Comparison of ENCODE assay signal across 19 cellular contexts in genomic region chr9:124780757-124781151, GRCh38. TPM values are rescaled to one million over a fixed set of nuclear protein-coding genes. Genes with fewer than 3 reads are reported as not detected.
A peak's percentile ranks its signal among the peaks of the same experiment; 100 is the strongest.
DNase-seq lines count a peak whose midpoint lies in the region; ATAC-seq, FAIRE-seq and TF ChIP-seq lines count a peak whose summit lies in the region.
"Had no signal": no experiment of that assay in that cellular context is flagged by ENCODE, and none has a peak within 500 bp of the region (broad histone marks: within the 10 kb centered on the region; RNA-seq: fewer than 3 reads in every experiment).

No MANE protein-coding gene starts in this region.

- H2BK120ac ChIP-seq in mesendoderm (ENCODE audit: low read depth, low read length): no peak overlapping the region

- no peak overlapping the region for H4K5ac ChIP-seq in mesendoderm (ENCODE audit: low read length)

- H3K4ac ChIP-seq in mesendoderm (ENCODE audit: low read depth, low read length): no peak overlapping the region

- peak overlapping the region; percentile 2 for H3K56ac ChIP-seq in mesendoderm (ENCODE audit: low read length)

- peak; percentile 5 for DNase-seq in GM20000 (ENCODE audit: low spot score)
- DNase-seq in WERI-Rb-1: peak; percentile 3
- no peak for DNase-seq in mesendoderm
- DNase-seq in stomach: peak; percentile 2
- no peak for DNase-seq in coronary artery (ENCODE audit: low spot score)
- no peak for DNase-seq in urothelium cell line (ENCODE audit: low spot score)
- no peak for DNase-seq in posterior cingulate gyrus
- DNase-seq: activated B cell treated with CpG ODN at 0.5 μM for 24 hours; activated naive CD8-positive, alpha-beta T cell treated with anti-CD3 and anti-CD28 coated beads, Interleukin-2, amount 10 ng/mL, durations not matched to agents 7 days and 5 days; DMS79; GOT3; immature natural killer cell; NCI-H187 treated with DMSO at 0.1 percent for 48 hours; NCI-H226; occipital lobe; PC-9 had no signal

- H3K36me3 ChIP-seq in WERI-Rb-1 (no peaks in the 10 kb centered on the region; the same call in none of the 2 replicates), mesendoderm (ENCODE audit: control insufficient read depth, insufficient read depth, low read length) (no peaks in the 10 kb centered on the region), stomach (no peaks in the 10 kb centered on the region)

- no peaks in the 10 kb centered on the region for H3K79me1 ChIP-seq in mesendoderm (ENCODE audit: low read length)

- no peaks in the 10 kb centered on the region for H3K79me2 ChIP-seq in mesendoderm (ENCODE audit: control insufficient read depth, insufficient read depth, low read length)

- H3K4me3 ChIP-seq in WERI-Rb-1 (ENCODE audit: low read depth, low read length): no peak overlapping the region
- no peak overlapping the region for H3K4me3 ChIP-seq in mesendoderm (ENCODE audit: low read length)
- H3K4me3 ChIP-seq in stomach: no peak overlapping the region
- no peak overlapping the region for H3K4me3 ChIP-seq in coronary artery
- H3K4me3 ChIP-seq: PC-9 had no signal

- intact Hi-C loops in stomach (cut with DNase I; ENCODE audit: low total_unique reads) (no loop called here), posterior cingulate gyrus (cut with DNase I) (no loop called here)

- no peak overlapping the region for H3K4me2 ChIP-seq in mesendoderm (ENCODE audit: low read length)
- H3K4me2 ChIP-seq: PC-9 had no signal

- H3K27ac ChIP-seq in WERI-Rb-1: no peak overlapping the region
- H3K27ac ChIP-seq in mesendoderm (ENCODE audit: low read depth, low read length): no peak overlapping the region
- H3K27ac ChIP-seq in stomach: peak overlapping the region in 2 of 5 donors; percentile 74 to 82
- H3K27ac ChIP-seq in coronary artery: peak overlapping the region in 1 of 2 donors; percentile 85
- H3K27ac ChIP-seq: PC-9 had no signal

- no peak overlapping the region for H3K18ac ChIP-seq in mesendoderm (ENCODE audit: low read length)

- H3K9me3 ChIP-seq in WERI-Rb-1 (ENCODE audit: severe bottlenecking) (no peaks in the 10 kb centered on the region), stomach (no peaks in the 10 kb centered on the region)

- no CpG with 5 or more reads among the region's 4 CpGs for WGBS in mesendoderm (ENCODE audit: extremely low coverage, insufficient coverage, low lambda C conversion rate)
- WGBS in stomach, 5 donors: 91 to 97% (median 95%) methylated on average over 4 of the region's 4 CpGs

- H2BK5ac ChIP-seq in mesendoderm (ENCODE audit: low read length): no peak overlapping the region

- H3K4me1 ChIP-seq in mesendoderm (ENCODE audit: control insufficient read depth, low read depth, low read length) (peaks cover 3% of the 10 kb centered on the region), stomach (peaks cover 14 to 57% (median 34%) of the 10 kb centered on the region in 4 donors)

- no peak for ATAC-seq in HG03039 (IDR thresholded peaks at IDR 0.05; ENCODE audit: unreplicated experiment)

- FAIRE-seq in urothelium cell line (lab: Jason Lieb, UNC): no peak
- FAIRE-seq: colon, GM12891 had no signal

- H4K8ac ChIP-seq in mesendoderm (ENCODE audit: low read depth, low read length): no peak overlapping the region

- H3K27me3 ChIP-seq in WERI-Rb-1 (ENCODE audit: insufficient read depth, low read depth, severe bottlenecking): no peaks in the 10 kb centered on the region
- H3K27me3 ChIP-seq in mesendoderm (ENCODE audit: insufficient read depth, low read length, poor library complexity): no peaks in the 10 kb centered on the region
- peaks cover 0 to 22% (median 18%) of the 10 kb centered on the region in 3 donors for H3K27me3 ChIP-seq in stomach

- no peak for TF ChIP-seq POLR2A in stomach (IDR thresholded peaks at IDR 0.05)

- TF ChIP-seq CTCF in GM20000 (IDR thresholded peaks at IDR 0.05; ENCODE audit: extremely low read depth, missing control alignments): no peak
- TF ChIP-seq CTCF in WERI-Rb-1 (IDR thresholded peaks at IDR 0.05; ENCODE audit: low read depth, low read length): no peak
- TF ChIP-seq CTCF in stomach (IDR thresholded peaks at IDR 0.05): no peak
- TF ChIP-seq CTCF in coronary artery (IDR thresholded peaks at IDR 0.05): no peak

- H3K9ac ChIP-seq in mesendoderm (ENCODE audit: low read length): no peak overlapping the region

- no peak overlapping the region for H3K23ac ChIP-seq in mesendoderm (ENCODE audit: low read length)

- peak overlapping the region; percentile 9 for H2AK5ac ChIP-seq in mesendoderm (ENCODE audit: low read length)

- TF ChIP-seq EP300 in stomach (IDR thresholded peaks at IDR 0.05): no peak

- no peak overlapping the region for H2BK15ac ChIP-seq in mesendoderm (replicated peaks; ENCODE audit: low read depth)

RNA-seq across cellular contexts. Expression of gene OLFML2A, which starts 3.8 kb away (rescaled TPM):
- polyA plus RNA-seq in mesendoderm (2013, experiment 1 of 2): 2.1 TPM
- 2.4 TPM for polyA plus RNA-seq in mesendoderm (2013, experiment 2 of 2)
- total RNA-seq in stomach: 10 to 100 TPM in 1 of 5 donors, 1 to 10 TPM in 4; 1.7 to 91.2 (median 4.1) TPM
- polyA plus RNA-seq in stomach: 1 to 10 TPM in 1 of 3 donors, under 1 TPM in 2; 0.56 to 3.9 (median 0.61) TPM
- total RNA-seq: activated naive CD8-positive, alpha-beta T cell treated with anti-CD3 and anti-CD28 coated beads, Interleukin-2, amount 10 ng/mL, durations not matched to agents 7 days and 5 days had no signal
- polyA plus RNA-seq: immature natural killer cell had no signal

RNA-seq across cellular contexts. Expression of gene NR6A1, which starts 9.6 kb away (rescaled TPM):
- 58.7 TPM for polyA plus RNA-seq in mesendoderm (2013, experiment 1 of 2)
- 58.1 TPM for polyA plus RNA-seq in mesendoderm (2013, experiment 2 of 2)
- total RNA-seq in stomach: 1 to 10 TPM in 4 of 5 donors, not detected in 1; 1.5 to 3.2 (median 2.9) TPM
- polyA plus RNA-seq in stomach: under 1 TPM; 0.15 to 0.60 (median 0.44) TPM
- polyA plus RNA-seq: immature natural killer cell had no signal

Comparison
In these comparisons a context has a peak if more than half of its experiments do, and no peak if none do; other contexts are left out.
1. DNase-seq: peak in GM20000 (single experiment), WERI-Rb-1 (single experiment) and stomach (single experiment); none in mesendoderm (single experiment), coronary artery (single experiment), urothelium cell line (single experiment) and posterior cingulate gyrus (0 of 10).